1 cellular context compared by ENCODE assay signal in genomic region chr11:65743928-65744698, GRCh38.
A peak's percentile ranks its signal among the peaks of the same experiment; 100 is the strongest.
TF ChIP-seq lines count a peak whose summit lies in the region.

No MANE protein-coding gene starts in this region.

TF ChIP-seq in HepG2, 621 proteins besides CTCF, POLR2A, EP300 and RAD21 (continued from another document and continues in another):
- peak; percentile 51; the same call in 1 of the 2 replicates for TF ChIP-seq ZNF574 (CRISPR knock-in tag; IDR thresholded peaks at IDR 0.05)
- peak; percentile 55; the same call in 1 of the 2 replicates for TF ChIP-seq GATAD1 (CRISPR knock-in tag; IDR thresholded peaks at IDR 0.05)
- TF ChIP-seq ZNF264 (CRISPR knock-in tag; IDR thresholded peaks at IDR 0.05): no peak
- no peak for TF ChIP-seq ELK4 (CRISPR knock-in tag; IDR thresholded peaks at IDR 0.05; ENCODE audit: borderline replicate concordance)
- TF ChIP-seq ZFP36L1 (CRISPR knock-in tag; IDR thresholded peaks at IDR 0.05): no peak
- TF ChIP-seq HOMEZ (CRISPR knock-in tag; IDR thresholded peaks at IDR 0.05; ENCODE audit: low read depth): 0 out of 2 replicates have a peak, but pooled peaks have one; percentile 18
- no peak for TF ChIP-seq ZBTB42 (CRISPR knock-in tag; IDR thresholded peaks at IDR 0.05)
- TF ChIP-seq MIER2 (CRISPR knock-in tag; IDR thresholded peaks at IDR 0.05): no peak
- TF ChIP-seq RFXANK (CRISPR knock-in tag; IDR thresholded peaks at IDR 0.05): no peak
- no peak for TF ChIP-seq RCOR2 (CRISPR knock-in tag; IDR thresholded peaks at IDR 0.05)
- peak; percentile 14 for TF ChIP-seq YY1 (IDR thresholded peaks at IDR 0.05; ENCODE audit: insufficient read depth, insufficient replicate concordance, low read depth, low read length)
- no peak for TF ChIP-seq IKZF5 (CRISPR knock-in tag; IDR thresholded peaks at IDR 0.05)
- TF ChIP-seq PAF1 (CRISPR knock-in tag; IDR thresholded peaks at IDR 0.05): no peak
- TF ChIP-seq ZNF460 (CRISPR knock-in tag; IDR thresholded peaks at IDR 0.05; ENCODE audit: borderline replicate concordance): no peak
- no peak for TF ChIP-seq KIAA2018 (CRISPR knock-in tag; IDR thresholded peaks at IDR 0.05; ENCODE audit: borderline replicate concordance)
- no peak for TF ChIP-seq NFRKB (IDR thresholded peaks at IDR 0.05)
- 0 out of 2 replicates have a peak, but pooled peaks have one; percentile 38 for TF ChIP-seq MTA1 (CRISPR knock-in tag; IDR thresholded peaks at IDR 0.05; ENCODE audit: borderline replicate concordance)
- TF ChIP-seq TFE3 (CRISPR knock-in tag; IDR thresholded peaks at IDR 0.05): peak; percentile 56; the same call in 1 of the 2 replicates
- TF ChIP-seq NR3C1 (CRISPR knock-in tag; IDR thresholded peaks at IDR 0.05): no peak
- no peak for TF ChIP-seq ETV5 (CRISPR knock-in tag; IDR thresholded peaks at IDR 0.05; ENCODE audit: borderline replicate concordance)
- TF ChIP-seq ZNF446 (CRISPR knock-in tag; IDR thresholded peaks at IDR 0.05): no peak
- TF ChIP-seq ZMYM4 (CRISPR knock-in tag; IDR thresholded peaks at IDR 0.05): peak; percentile 83
- TF ChIP-seq ATF7 (IDR thresholded peaks at IDR 0.05): no peak
- TF ChIP-seq ATF7 (CRISPR knock-in tag; IDR thresholded peaks at IDR 0.05): no peak
- no peak for TF ChIP-seq MAFG (CRISPR knock-in tag; IDR thresholded peaks at IDR 0.05)
- no peak for TF ChIP-seq ZNF598 (CRISPR knock-in tag; IDR thresholded peaks at IDR 0.05; ENCODE audit: borderline replicate concordance)
- peak; percentile 38 for TF ChIP-seq ZNF687 (CRISPR knock-in tag; IDR thresholded peaks at IDR 0.05)
- no peak for TF ChIP-seq HNF1A (IDR thresholded peaks at IDR 0.05; ENCODE audit: low read depth)
- TF ChIP-seq HNF1A (CRISPR knock-in tag; IDR thresholded peaks at IDR 0.05; ENCODE audit: borderline replicate concordance): no peak
- no peak for TF ChIP-seq BRD4 (CRISPR knock-in tag; IDR thresholded peaks at IDR 0.05)
- TF ChIP-seq ZNF724P (CRISPR knock-in tag; IDR thresholded peaks at IDR 0.05; ENCODE audit: borderline replicate concordance): no peak
- TF ChIP-seq NFIB (CRISPR knock-in tag; IDR thresholded peaks at IDR 0.05; ENCODE audit: borderline replicate concordance): no peak
